Comparison of ENCODE assay signal across 8 cellular contexts in the genomic region with DNA sequence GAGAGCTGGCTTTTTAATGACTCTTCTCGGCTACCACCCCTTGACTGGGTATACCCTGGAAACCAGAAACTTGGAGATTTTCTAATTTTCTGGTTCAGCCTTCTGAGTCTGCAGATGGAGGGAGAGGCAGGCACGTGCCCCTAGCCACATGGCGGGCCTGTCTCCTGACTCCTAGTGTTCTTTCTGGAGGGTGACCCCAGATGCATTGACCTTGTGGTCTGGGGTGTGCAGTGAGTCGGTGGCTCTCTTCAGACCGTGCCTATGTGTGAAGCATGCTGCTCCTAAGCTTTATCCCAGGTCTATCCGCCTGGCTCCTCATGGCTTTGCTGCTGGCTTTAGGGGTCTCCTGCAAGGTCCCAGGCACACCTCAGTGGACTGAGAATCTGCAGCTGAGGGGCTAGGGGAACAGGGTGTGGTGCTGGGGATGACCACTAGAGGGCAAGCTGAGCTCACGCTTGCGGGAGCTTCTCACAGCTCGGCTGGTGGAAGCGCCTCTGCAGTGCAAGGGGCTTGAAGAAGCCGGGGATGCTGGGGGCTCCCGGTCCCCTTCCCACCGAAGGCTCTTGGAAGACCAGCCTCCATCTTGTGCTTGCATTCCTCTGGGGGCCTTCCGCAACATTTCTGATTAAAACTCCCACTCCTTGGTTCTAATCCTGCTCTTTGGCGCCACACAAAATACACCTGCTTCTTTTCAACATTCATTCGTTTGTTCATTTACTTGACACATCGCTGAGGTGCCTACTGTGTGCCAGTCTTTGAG. TPM values are rescaled to one million over a fixed set of nuclear protein-coding genes. Genes with fewer than 3 reads are reported as not detected.
A peak's percentile ranks its signal among the peaks of the same experiment; 100 is the strongest.
DNase-seq lines count a peak whose midpoint lies in the region; ATAC-seq and TF ChIP-seq lines count a peak whose summit lies in the region.

No MANE protein-coding gene starts in this region.

- H3K27me3 Mint-ChIP-seq in activated T-helper 17 cell treated with anti-CD3 and anti-CD28 coated beads, Interleukin-2, amount 50 U/mL, for 72 hours = peaks cover 9% of the 10 kb centered on the region

- no TSS peak for BruUV-seq in Panc1 (replicated peaks; lab: Mats Ljungman, UMichigan)

- no peak overlapping the region for H3K4me3 Mint-ChIP-seq in activated T-helper 17 cell treated with anti-CD3 and anti-CD28 coated beads, Interleukin-2, amount 50 U/mL, for 72 hours

- no peaks in the 10 kb centered on the region for H3K4me1 ChIP-seq in Panc1 (ENCODE audit: control insufficient read depth, insufficient read depth, low read length)
- H3K4me1 ChIP-seq in suprapubic skin = no peaks in the 10 kb centered on the region

- no peak overlapping the region for H3K27ac Mint-ChIP-seq in activated T-helper 17 cell treated with anti-CD3 and anti-CD28 coated beads, Interleukin-2, amount 50 U/mL, for 72 hours

- CTCF ChIA-PET in Panc1 (lab: Charles Lee) = interaction anchor here (0.6 to 3.6 kb wide), 9 partner anchors 32 to 380 kb away, joined by 3 to 31 read pairs (median 3); no protein-coding TSS in a partner anchor

- WGBS in suprapubic skin = 27% methylated on average over 17 of the region's 17 CpGs

- POLR2A ChIA-PET in Panc1 (lab: Charles Lee) = no interaction called here

- H3K9me3 ChIP-seq in Panc1 (ENCODE audit: control insufficient read depth, insufficient read depth, low read depth, low read length) (no peaks in the 10 kb centered on the region), suprapubic skin (no peaks in the 10 kb centered on the region)

- H3K9me3 Mint-ChIP-seq in activated T-helper 17 cell treated with anti-CD3 and anti-CD28 coated beads, Interleukin-2, amount 50 U/mL, for 72 hours = no peaks in the 10 kb centered on the region

- H3K4me1 Mint-ChIP-seq in activated T-helper 17 cell treated with anti-CD3 and anti-CD28 coated beads, Interleukin-2, amount 50 U/mL, for 72 hours = peaks cover 5% of the 10 kb centered on the region

- H3K36me3 Mint-ChIP-seq in activated T-helper 17 cell treated with anti-CD3 and anti-CD28 coated beads, Interleukin-2, amount 50 U/mL, for 72 hours (ENCODE audit: low read depth) = no peaks in the 10 kb centered on the region

- TF ChIP-seq CTCF in Panc1 (IDR thresholded peaks at IDR 0.05) = peak; percentile 96
- TF ChIP-seq CTCF in suprapubic skin (IDR thresholded peaks at IDR 0.05) = peak; percentile 66 to 95

- no peak for TF ChIP-seq POLR2A in suprapubic skin (IDR thresholded peaks at IDR 0.05)

- H3K27ac ChIP-seq in Panc1 (ENCODE audit: low read length) (no peak overlapping the region), suprapubic skin (no peak overlapping the region)

- H3K4me3 ChIP-seq in Panc1 (ENCODE audit: low read depth in 2 of 2, low read length in 2 of 2) (no peak overlapping the region), suprapubic skin (no peak overlapping the region)

- TF ChIP-seq EP300 in suprapubic skin (IDR thresholded peaks at IDR 0.05) = no peak

- in situ Hi-C loops in Panc1 (cut with HindIII; ENCODE audit: low pct_unique_long_range_greater_than_20kb, low sequenced_read_pairs) = no loop called here

- ATAC-seq in GM21381 (IDR thresholded peaks at IDR 0.05; ENCODE audit: unreplicated experiment) (peak; percentile 86), Panc1 (peak; percentile 92)
- peak; percentile 77 for ATAC-seq in activated T-helper 17 cell treated with anti-CD3 and anti-CD28 coated beads, Interleukin-2, amount 50 U/mL, for 72 hours (replicated peaks)

- DNase-seq in DMS153 (lab: John Stamatoyannopoulos, UW) (peak; percentile 20), HT1080 (ENCODE audit: low read depth) (peak; percentile 48), Panc1 (ENCODE audit: low read depth, low spot score) (peak; percentile 55), foreskin melanocyte (peak; percentile 24), occipital lobe (lab: John Stamatoyannopoulos, UW) (peak; percentile 32), suprapubic skin (ENCODE audit: low spot score in 2 of 2) (peak; percentile 76 to 81)

- no peaks in the 10 kb centered on the region for H3K36me3 ChIP-seq in Panc1 (ENCODE audit: control insufficient read depth, insufficient read depth, low read length)
- no peaks in the 10 kb centered on the region for H3K36me3 ChIP-seq in suprapubic skin

- intact Hi-C loops in Panc1 (cut with micrococcal nuclease; ENCODE audit: unreplicated experiment) = loop anchor here (2.0 to 5.0 kb wide), 2 partner anchors 132 to 378 kb away; no protein-coding TSS in a partner anchor

- H3K27me3 ChIP-seq in Panc1 (ENCODE audit: control insufficient read depth, insufficient read depth, low read length) = no peaks in the 10 kb centered on the region
- peaks cover 4% of the 10 kb centered on the region for H3K27me3 ChIP-seq in suprapubic skin

RNA-seq across cellular contexts. Expression of a gene that starts 51.8 kb away (rescaled TPM):
- total RNA-seq in HT1080 (2014; rRNA removed; shearing (Covaris generic)) = not detected in 2 replicates
- polyA plus RNA-seq in HT1080 (2015; cell fraction: cytosol; rRNA removed) = not detected in 2 replicates
- polyA plus RNA-seq in HT1080 (2015; cell fraction: nucleus; rRNA removed) = 0.02 TPM in 1 of 2 replicates, not detected in the other
- total RNA-seq in Panc1 (2021; ENCODE audit: unreplicated experiment) = not detected
- polyA plus RNA-seq in Panc1 (2012; ENCODE audit: insufficient read length) = not detected
- not detected for total RNA-seq in activated T-helper 17 cell treated with anti-CD3 and anti-CD28 coated beads, Interleukin-2, amount 50 U/mL, for 72 hours
- total RNA-seq in occipital lobe = not detected
- not detected for total RNA-seq in suprapubic skin

RNA-seq across cellular contexts. Expression of a gene that starts 54.7 kb away (rescaled TPM):
- total RNA-seq in HT1080 (2014; rRNA removed; shearing (Covaris generic)) = not detected in 2 replicates
- polyA plus RNA-seq in HT1080 (2015; cell fraction: cytosol; rRNA removed) = not detected in 2 replicates
- polyA plus RNA-seq in HT1080 (2015; cell fraction: nucleus; rRNA removed) = not detected in 2 replicates
- not detected for total RNA-seq in Panc1 (2021; ENCODE audit: unreplicated experiment)
- polyA plus RNA-seq in Panc1 (2012; ENCODE audit: insufficient read length) = not detected
- not detected for total RNA-seq in activated T-helper 17 cell treated with anti-CD3 and anti-CD28 coated beads, Interleukin-2, amount 50 U/mL, for 72 hours
- 0.62 TPM for total RNA-seq in occipital lobe
- not detected for total RNA-seq in suprapubic skin

Comparison
In these comparisons a context has a peak if more than half of its experiments do, and no peak if none do; other contexts are left out.
1. DNase-seq: peak in every context shown above with its lines; median percentile 78 in suprapubic skin; 55 in Panc1; 48 in HT1080; 32 in occipital lobe; 24 in foreskin melanocyte; 20 in DMS153.